11 cellular contexts compared by ENCODE assay signal in genomic region chr3:111143-112069, GRCh38.
DNase-seq lines count a peak whose midpoint lies in the region; ATAC-seq and TF ChIP-seq lines count a peak whose summit lies in the region.
"Had no signal": no experiment of that assay in that cellular context is flagged by ENCODE, and none has a peak within 500 bp of the region (broad histone marks: within the 10 kb centered on the region; RNA-seq: fewer than 3 reads in every experiment).

No MANE protein-coding gene starts in this region.

- intact Hi-C loops in esophagus muscularis mucosa (cut with DNase I) = no loop called here

- ATAC-seq in GM19043 (IDR thresholded peaks at IDR 0.05; ENCODE audit: low read depth, unreplicated experiment) (peak; percentile 75), HG02840 (IDR thresholded peaks at IDR 0.05; ENCODE audit: low FRiP score, unreplicated experiment) (peak; percentile 79), HG03039 (IDR thresholded peaks at IDR 0.05; ENCODE audit: unreplicated experiment) (no peak)

- TF ChIP-seq CTCF in esophagus muscularis mucosa (IDR thresholded peaks at IDR 0.05) = no peak

- no peak for TF ChIP-seq EP300 in esophagus muscularis mucosa (IDR thresholded peaks at IDR 0.05)

- no peak overlapping the region for H3K4me3 ChIP-seq in esophagus muscularis mucosa
- H3K4me3 ChIP-seq: SJSA1, spleen, thyroid gland had no signal

- WGBS in esophagus muscularis mucosa = 85% methylated on average over 8 of the region's 8 CpGs

- H3K4me1 ChIP-seq in esophagus muscularis mucosa = peaks cover 0 to 7% (median 0%) of the 10 kb centered on the region in 4 donors
- H3K4me1 ChIP-seq: SJSA1, spleen, thyroid gland had no signal

- DNase-seq in NCI-H1436 treated with DMSO at 0.1 percent for 48 hours (lab: John Stamatoyannopoulos, UW) = peak; percentile 24
- peak; percentile 62 for DNase-seq in esophagus muscularis mucosa (ENCODE audit: extremely low spot score)
- no peak for DNase-seq in activated effector memory CD4-positive, alpha-beta T cell treated with Interleukin-2 at 50 U/mL for 16 hours
- DNase-seq in UCSD-AML1 (lab: John Stamatoyannopoulos, UW; ENCODE audit: unreplicated experiment) = no peak
- DNase-seq in epidermal melanocyte (ENCODE audit: insufficient read length, low spot score) = no peak
- DNase-seq: spleen, thyroid gland had no signal

- no peak overlapping the region for H3K27ac ChIP-seq in esophagus muscularis mucosa (replicated peaks in 1 of 4)
- H3K27ac ChIP-seq: SJSA1, spleen, thyroid gland had no signal

- no peaks in the 10 kb centered on the region for H3K36me3 ChIP-seq in esophagus muscularis mucosa
- H3K36me3 ChIP-seq: SJSA1, spleen, thyroid gland had no signal

- no peaks in the 10 kb centered on the region for H3K9me3 ChIP-seq in esophagus muscularis mucosa
- H3K9me3 ChIP-seq: SJSA1, spleen, thyroid gland had no signal

- H3K27me3 ChIP-seq in esophagus muscularis mucosa = no peaks in the 10 kb centered on the region
- H3K27me3 ChIP-seq: SJSA1, spleen, thyroid gland had no signal

- TF ChIP-seq POLR2A in esophagus muscularis mucosa (IDR thresholded peaks at IDR 0.05; ENCODE audit: low read depth) = no peak

Comparison
In these comparisons a context has a peak if more than half of its experiments do, and no peak if none do; other contexts are left out.
1. DNase-seq: peak in NCI-H1436 treated with DMSO at 0.1 percent for 48 hours (single experiment) and esophagus muscularis mucosa (single experiment); none in activated effector memory CD4-positive, alpha-beta T cell treated with Interleukin-2 at 50 U/mL for 16 hours (single experiment), UCSD-AML1 (single experiment) and epidermal melanocyte (single experiment).